In the genomic region with DNA sequence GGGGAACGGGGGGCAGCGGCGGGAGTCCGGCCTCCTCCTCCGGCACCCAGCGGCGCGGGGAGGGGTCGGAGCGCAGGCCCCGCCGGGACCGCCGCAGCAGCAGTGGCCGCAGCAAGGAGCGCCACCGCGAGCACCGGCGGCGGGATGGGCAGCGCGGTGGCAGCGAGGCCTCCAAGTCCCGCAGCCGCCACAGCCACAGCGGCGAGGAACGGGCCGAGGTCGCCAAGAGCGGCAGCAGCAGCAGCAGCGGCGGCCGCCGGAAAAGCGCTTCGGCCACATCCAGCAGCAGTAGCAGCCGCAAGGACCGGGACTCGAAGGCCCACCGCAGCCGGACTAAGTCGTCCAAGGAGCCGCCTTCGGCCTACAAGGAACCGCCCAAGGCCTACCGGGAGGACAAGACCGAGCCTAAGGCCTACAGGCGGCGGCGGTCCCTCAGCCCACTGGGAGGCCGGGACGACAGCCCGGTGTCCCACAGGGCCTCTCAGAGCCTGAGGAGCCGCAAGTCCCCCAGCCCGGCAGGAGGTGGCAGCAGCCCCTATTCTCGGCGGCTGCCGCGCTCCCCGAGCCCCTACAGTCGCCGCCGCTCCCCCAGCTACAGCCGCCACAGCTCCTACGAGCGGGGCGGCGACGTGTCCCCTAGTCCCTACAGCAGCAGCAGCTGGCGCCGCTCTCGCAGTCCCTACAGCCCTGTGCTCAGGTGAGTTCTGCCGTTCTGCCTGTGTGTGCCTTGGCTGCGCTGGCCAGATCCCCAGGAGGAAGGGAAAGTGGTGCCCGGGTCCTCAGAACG, we compare ENCODE assay signal across 8 cellular contexts. TPM values are rescaled to one million over a fixed set of nuclear protein-coding genes. Genes with fewer than 3 reads are reported as not detected.
DNase-seq lines count a peak whose midpoint lies in the region; ATAC-seq, FAIRE-seq and TF ChIP-seq lines count a peak whose summit lies in the region.

No MANE protein-coding gene starts in this region.

- ATAC-seq in HG02981 (IDR thresholded peaks at IDR 0.05; ENCODE audit: unreplicated experiment) = peak; percentile 29

- H4K5ac ChIP-seq in H1 (ENCODE audit: insufficient read length, low read depth, low read length) = peak overlapping the region; percentile 82

- peak overlapping the region; percentile 83 to 91 (median 89) for H3K4me3 ChIP-seq in H1 (ENCODE audit: extremely low read depth in 1 of 4, insufficient read depth in 2 of 4, low read depth in 3 of 4, low read length in 4 of 4)
- H3K4me3 ChIP-seq in mesodermal cell (ENCODE audit: extremely low read depth, insufficient read depth, low read length, poor library complexity, severe bottlenecking) = peak overlapping the region; percentile 90

- FAIRE-seq in H1 (lab: Jason Lieb, UNC) = no peak

- H4K8ac ChIP-seq in H1 (ENCODE audit: extremely low read depth, insufficient read depth, low read length) = peak overlapping the region; percentile 80; the same call in 1 of the 2 replicates

- H3K23me2 ChIP-seq in H1 (ENCODE audit: low read depth, low read length) = peaks cover 3% of the 10 kb centered on the region

- POLR2A ChIA-PET in H1 (lab: Charles Lee; ENCODE audit: partially characterized antibody) = interaction anchor here (0.8 to 1.6 kb wide), 4 partner anchors 15 to 101 kb away, joined by 3 to 4 read pairs (median 3); no protein-coding TSS in a partner anchor

- H3K79me1 ChIP-seq in H1 (ENCODE audit: low read depth, low read length) = 0 out of 2 replicates have a peak, but pooled peaks cover 3% of the 10 kb centered on the region

- 0 out of 2 replicates have a peak overlapping the region, but pooled peaks have one; percentile 54 for H2BK15ac ChIP-seq in H1 (ENCODE audit: low read length)

- H3K9me3 ChIP-seq in H1 (ENCODE audit: insufficient read depth in 2 of 2, low read depth in 1 of 2, low read length in 1 of 2) (no peaks in the 10 kb centered on the region), mesodermal cell (ENCODE audit: control insufficient read depth, low read length) (no peaks in the 10 kb centered on the region)

- TF ChIP-seq POLR2A in GM15510 (IDR thresholded peaks at IDR 0.05; ENCODE audit: borderline replicate concordance, extremely low read depth, insufficient read length) = peak; percentile 34
- TF ChIP-seq POLR2A in H1 (IDR thresholded peaks at IDR 0.05; ENCODE audit: control extremely low read depth in 1 of 2, low read depth in 2 of 2, low read length in 2 of 2) = no peak

- H3K27me3 ChIP-seq in H1 (replicated peaks in 1 of 4; ENCODE audit: control insufficient read depth in 3 of 4, extremely low read depth in 1 of 4, insufficient read depth in 3 of 4, low read length in 3 of 4) = no peaks in the 10 kb centered on the region

- CTCF ChIA-PET in H1 (lab: Charles Lee; ENCODE audit: partially characterized antibody) = interaction anchor here (0.6 to 2.5 kb wide), 6 partner anchors 27 to 356 kb away, joined by 3 to 8 read pairs (median 4); no protein-coding TSS in a partner anchor

- H2BK12ac ChIP-seq in H1 (ENCODE audit: low read depth, low read length) = no peak overlapping the region

- no peak overlapping the region for H2BK120ac ChIP-seq in H1 (replicated peaks; ENCODE audit: low read depth, low read length)

- no peak overlapping the region for H2AK5ac ChIP-seq in H1 (ENCODE audit: low read depth, low read length)

- peak overlapping the region; percentile 72 to 74 for H3K4me2 ChIP-seq in H1 (ENCODE audit: insufficient read depth in 1 of 2, low read depth in 2 of 2, low read length in 2 of 2)

- H4K20me1 ChIP-seq in H1 (replicated peaks in 1 of 2; ENCODE audit: control insufficient read depth in 1 of 2, insufficient read depth in 2 of 2, low read length in 2 of 2) = peaks cover 14 to 21% of the 10 kb centered on the region in 2 experiments

- H3K18ac ChIP-seq in H1 (ENCODE audit: extremely low read depth, low read length) = peak overlapping the region; percentile 86

- no peak for TF ChIP-seq EP300 in H1 (IDR thresholded peaks at IDR 0.05; ENCODE audit: borderline replicate concordance in 1 of 2, low read depth in 2 of 2, low read length in 2 of 2)

- no peak overlapping the region for H3K23ac ChIP-seq in H1 (ENCODE audit: insufficient read length)

- peaks cover 16 to 52% of the 10 kb centered on the region in 2 experiments for H3K79me2 ChIP-seq in H1 (ENCODE audit: control insufficient read depth in 1 of 2, insufficient read depth in 2 of 2, low read length in 2 of 2)

- H3K56ac ChIP-seq in H1 (replicated peaks; ENCODE audit: insufficient read length, low read depth, low read length) = peak overlapping the region; percentile 75

- DNase-seq in 8988T (peak; percentile 52), NCI-H460 (ENCODE audit: extremely low read depth, low read depth) (peak; percentile 52), H1 (ENCODE audit: low read depth in 1 of 2, low spot score in 2 of 2) (peak in 1 of 2 experiments; percentile 78)
- peak; percentile 40 to 49 for DNase-seq in activated CD8-positive, alpha-beta memory T cell treated with anti-CD3 and anti-CD28 coated beads for 4 hours (ENCODE audit: low read depth in 2 of 2)
- peak; percentile 55 to 60 for DNase-seq in stimulated activated CD8-positive, alpha-beta memory T cell treated with anti-CD3 and anti-CD28 coated beads, Interleukin-15, amount 100 ng/mL, for 48 hours (ENCODE audit: low read depth in 2 of 2)

- peak; percentile 53 to 59 for TF ChIP-seq RAD21 in H1 (IDR thresholded peaks at IDR 0.05 in 1 of 2, conservative IDR thresholded peaks at IDR 0.05 in 1 of 2; ENCODE audit: low read depth in 2 of 2, low read length in 2 of 2)

- no peak overlapping the region for H2AFZ ChIP-seq in H1 (ENCODE audit: low read length)

- peak; percentile 36 to 52 (median 42) for TF ChIP-seq CTCF in H1 (IDR thresholded peaks at IDR 0.05; ENCODE audit: control extremely low read depth in 1 of 3, insufficient read depth in 1 of 3, low read depth in 1 of 3, low read length in 3 of 3)

- H4K91ac ChIP-seq in H1 (replicated peaks; ENCODE audit: insufficient read length, low read length) = peak overlapping the region; percentile 84

- H3K36me3 ChIP-seq in H1 (ENCODE audit: control insufficient read depth in 2 of 4, insufficient read depth in 4 of 4, low read length in 3 of 4) (no peaks in the 10 kb centered on the region), mesodermal cell (ENCODE audit: control insufficient read depth, insufficient read depth, low read length) (peaks cover 6% of the 10 kb centered on the region)

- WGBS in H1 (ENCODE audit: extremely low coverage in 1 of 2, insufficient coverage in 1 of 2, insufficient read length in 1 of 2, insufficient replicate concordance in 2 of 2, low coverage in 1 of 2, low lambda C conversion rate in 2 of 2, missing lambda C conversion rate in 1 of 2), 2 experiments = 1% methylated on average over 69 of the region's 78 CpGs; no CpG with 5 or more reads in 1 of the 2 experiments
- WGBS in mesodermal cell (ENCODE audit: insufficient coverage in 2 of 2), 2 experiments = 0 to 1% methylated on average over 57 to 66 of the region's 78 CpGs

- H3K14ac ChIP-seq in H1 (ENCODE audit: insufficient read length) = no peak overlapping the region

- H3K4ac ChIP-seq in H1 (replicated peaks; ENCODE audit: insufficient read length, low read depth, low read length) = peak overlapping the region; percentile 97

- H3K27ac ChIP-seq in H1 (ENCODE audit: low read depth, low read length) (peak overlapping the region; percentile 28; the same call in 1 of the 2 replicates), mesodermal cell (ENCODE audit: low read depth, low read length, severe bottlenecking) (peak overlapping the region; percentile 97)

- H3K4me1 ChIP-seq in H1 (replicated peaks in 1 of 4; ENCODE audit: control insufficient read depth in 3 of 4, insufficient read depth in 4 of 4, low read length in 3 of 4) = no peaks in the 10 kb centered on the region; a peak in 4 of 7 replicates
- peaks cover 4% of the 10 kb centered on the region for H3K4me1 ChIP-seq in mesodermal cell (ENCODE audit: control insufficient read depth, insufficient read depth, low read length, poor library complexity, severe bottlenecking)

- H2BK20ac ChIP-seq in H1 (ENCODE audit: low read length) = no peak overlapping the region

- peak overlapping the region; percentile 74 to 94 (median 80) for H3K9ac ChIP-seq in H1 (replicated peaks in 1 of 4; ENCODE audit: extremely low read depth in 1 of 4, low read depth in 3 of 4, low read length in 3 of 4)

- H2BK5ac ChIP-seq in H1 (ENCODE audit: low read depth, low read length) = peak overlapping the region; percentile 80; the same call in 1 of the 2 replicates

TF ChIP-seq in H1, 55 proteins besides CTCF, POLR2A, EP300 and RAD21 (continues in another document):
- TF ChIP-seq KDM5A (IDR thresholded peaks at IDR 0.05; ENCODE audit: low read length) (no peak), CBX5 (IDR thresholded peaks at IDR 0.05; ENCODE audit: low read depth, low read length) (no peak), CBX8 (IDR thresholded peaks at IDR 0.05; ENCODE audit: borderline replicate concordance, low read depth, low read length) (no peak), RBBP5 (IDR thresholded peaks at IDR 0.05; ENCODE audit: borderline replicate concordance, low read depth, low read length) (peak; percentile 80), KDM4A (IDR thresholded peaks at IDR 0.05; ENCODE audit: low read depth, low read length, severe bottlenecking) (peak; percentile 15), ASH2L (IDR thresholded peaks at IDR 0.05; ENCODE audit: low read length) (peak; percentile 42), TAF1 (IDR thresholded peaks at IDR 0.05; ENCODE audit: low read depth, low read length) (peak; percentile 22; the same call in 1 of the 2 replicates), SIX5 (IDR thresholded peaks at IDR 0.05; ENCODE audit: low read depth, low read length) (no peak), POLR2AphosphoS5 (IDR thresholded peaks at IDR 0.05; ENCODE audit: low read depth, low read length) (no peak), CHD1 (IDR thresholded peaks at IDR 0.05; ENCODE audit: low read depth, low read length) (no peak), SIN3A (conservative IDR thresholded peaks at IDR 0.05 in 1 of 2, IDR thresholded peaks at IDR 0.05 in 1 of 2; ENCODE audit: low read depth in 1 of 2, low read length in 2 of 2) (peak in 1 of 2 experiments; percentile 12; a peak in 2 of 4 replicates)

RNA-seq across cellular contexts. Expression of a gene that starts 1.3 kb away (rescaled TPM):
- 50.3 and 51.5 TPM in 2 replicates for total RNA-seq in NCI-H460 (2014; rRNA removed; shearing (Covaris generic))
- 15.1 and 20.0 TPM in 2 replicates for polyA plus RNA-seq in NCI-H460 (2014; cell fraction: nucleus; rRNA removed)
- total RNA-seq in H1 (2021; fragmentation: NEBNext Ultra II Directional; extraction: Animal tissue kit (Norgen Biotek cat#: 25700)) = 46.4 and 49.5 TPM in 2 replicates
- polyA plus RNA-seq in H1 (2011; rRNA removed) = 15.5 and 22.6 TPM in 2 replicates
- polyA plus RNA-seq in H1 (2011; cell fraction: cytosol; rRNA removed) = 22.1 TPM
- polyA plus RNA-seq in H1 (2011; cell fraction: nucleus; rRNA removed) = 26.5 TPM
- 25.5 to 34.9 TPM (median 29.9 TPM) in 4 replicates for polyA plus RNA-seq in H1 (2012, experiment 1 of 2)
- polyA plus RNA-seq in H1 (2012, experiment 2 of 2) = 9.1 TPM
- 27.7 TPM for polyA plus RNA-seq in H1 (2013, experiment 1 of 2)
- 22.8 TPM for polyA plus RNA-seq in H1 (2013, experiment 2 of 2)
- polyA minus RNA-seq in H1 (2011; rRNA and poly(A)+ RNA removed) = 76.6 and 90.8 TPM in 2 replicates
- 27.6 TPM for polyA minus RNA-seq in H1 (2011; cell fraction: cytosol; rRNA and poly(A)+ RNA removed)
- 92.3 TPM for polyA minus RNA-seq in H1 (2011; cell fraction: nucleus; rRNA and poly(A)+ RNA removed)
- polyA plus RNA-seq in mesodermal cell (2013, experiment 1 of 2) = 32.5 TPM
- polyA plus RNA-seq in mesodermal cell (2013, experiment 2 of 2) = 35.1 TPM
